Comparison of ENCODE assay signal across 15 cellular contexts in the genomic region with DNA sequence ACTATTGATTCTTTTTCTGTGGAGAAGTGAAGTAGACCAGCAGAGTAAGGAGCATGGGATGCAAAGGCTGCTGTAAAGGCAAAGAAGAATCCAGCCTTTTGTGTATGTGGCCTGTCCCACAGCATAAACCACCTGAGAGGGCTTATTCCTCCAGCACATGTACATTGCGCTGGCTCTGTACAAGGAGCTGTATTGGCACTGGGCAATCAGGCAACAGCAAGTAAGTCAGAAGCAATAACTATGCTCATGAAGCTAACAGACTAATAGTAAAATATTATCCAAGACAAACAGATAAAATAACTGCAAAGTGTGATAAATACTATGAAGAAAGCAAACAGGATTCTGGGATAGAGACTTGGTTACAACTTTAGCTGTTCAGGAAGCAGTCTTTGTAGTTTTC.
DNase-seq lines count a peak whose midpoint lies in the region; ATAC-seq, FAIRE-seq and TF ChIP-seq lines count a peak whose summit lies in the region.
"Had no signal": no experiment of that assay in that cellular context is flagged by ENCODE, and none has a peak within 500 bp of the region (broad histone marks: within the 10 kb centered on the region; RNA-seq: fewer than 3 reads in every experiment).

No MANE protein-coding gene starts in this region.

- no peaks in the 10 kb centered on the region for H3K79me2 ChIP-seq in PC-3 (ENCODE audit: low read length)

- intact Hi-C loops in PC-3 (cut with micrococcal nuclease) = loop anchor here (5.0 kb wide), 1 partner anchor 79 kb away; no protein-coding TSS in a partner anchor

- H3K4me3 ChIP-seq in PC-3 (ENCODE audit: low read length) (no peak overlapping the region), mucosa of rectum (ENCODE audit: low read length in 2 of 2) (no peak overlapping the region)

- peak; percentile 76 for FAIRE-seq in A204.1 (lab: Jason Lieb, UNC)

- H2AFZ ChIP-seq in PC-3 (ENCODE audit: low read length) = no peak overlapping the region

- BruUV-seq in PC-3 (replicated peaks; lab: Mats Ljungman, UMichigan) = no TSS peak

- H3K4me1 ChIP-seq in PC-3 (ENCODE audit: insufficient read depth, low read length) (peaks cover 29% of the 10 kb centered on the region), mucosa of rectum (ENCODE audit: control insufficient read depth in 2 of 2, insufficient read depth in 2 of 2, low read length in 2 of 2) (peaks cover 4 to 6% of the 10 kb centered on the region in 2 donors)

- no peaks in the 10 kb centered on the region for H4K20me1 ChIP-seq in PC-3 (ENCODE audit: low read length)

- H3K27ac ChIP-seq in PC-3 (ENCODE audit: low read length) = peak overlapping the region; percentile 100
- H3K27ac ChIP-seq in epithelial cell of prostate = peak overlapping the region; percentile 98
- H3K27ac ChIP-seq in mucosa of rectum (ENCODE audit: low read depth in 2 of 2, low read length in 2 of 2) = peak overlapping the region; percentile 72 to 74
- H3K27ac ChIP-seq: C4-2B, RWPE1 had no signal

- TF ChIP-seq CTCF in PC-3 (conservative IDR thresholded peaks at IDR 0.05; ENCODE audit: low read depth, low read length) = no peak

- H3K9me2 ChIP-seq in PC-3 (replicated peaks; ENCODE audit: low read length) = no peaks in the 10 kb centered on the region

- POLR2A ChIA-PET in PC-3 (lab: Charles Lee; ENCODE audit: unreplicated experiment) = no interaction called here

- H3K9me3 ChIP-seq in PC-3 (ENCODE audit: low read length) (no peaks in the 10 kb centered on the region), mucosa of rectum (ENCODE audit: control insufficient read depth in 2 of 2, low read length in 2 of 2) (no peaks in the 10 kb centered on the region)

- H3K9ac ChIP-seq in PC-3 (ENCODE audit: low read length) (peak overlapping the region; percentile 92), mucosa of rectum (ENCODE audit: low read depth in 1 of 2, low read length in 2 of 2) (peak overlapping the region in 1 of 2 donors; percentile 17)

- H3K36me3 ChIP-seq in PC-3 (ENCODE audit: low read depth, low read length) (no peaks in the 10 kb centered on the region), mucosa of rectum (ENCODE audit: control insufficient read depth in 2 of 2, insufficient read depth in 2 of 2, low read length in 2 of 2) (no peaks in the 10 kb centered on the region)

- DNase-seq in PC-3 = no peak
- DNase-seq in epithelial cell of prostate (ENCODE audit: low read depth, low spot score) = no peak
- no peak for DNase-seq in occipital lobe (lab: John Stamatoyannopoulos, UW)
- DNase-seq: 8988T, HCEC 1CT, NCI-H1436 treated with DMSO at 0.1 percent for 48 hours, NCI-H2227 treated with DMSO at 0.1 percent for 48 hours, NCI-H524 treated with DMSO at 0.1 percent for 48 hours had no signal

- CTCF ChIA-PET in PC-3 (lab: Charles Lee) = interaction anchor here (0.6 kb wide), 1 partner anchor 43 kb away, joined by 9 read pairs; no protein-coding TSS in a partner anchor

- ATAC-seq in PC-3 (no peak), HG02973 (IDR thresholded peaks at IDR 0.05; ENCODE audit: unreplicated experiment) (no peak), GM21717 (IDR thresholded peaks at IDR 0.05; ENCODE audit: unreplicated experiment) (no peak), HG02870 (IDR thresholded peaks at IDR 0.05; ENCODE audit: unreplicated experiment) (no peak)

- H3K4me2 ChIP-seq in PC-3 (ENCODE audit: low read length) = peak overlapping the region; percentile 82

- no peaks in the 10 kb centered on the region for H3K27me3 ChIP-seq in PC-3 (ENCODE audit: low read length)
- H3K27me3 ChIP-seq in mucosa of rectum (ENCODE audit: control insufficient read depth in 2 of 2, insufficient read depth in 2 of 2, low read length in 2 of 2) = no peaks in the 10 kb centered on the region

- peaks cover 11% of the 10 kb centered on the region for H3F3A ChIP-seq in PC-3 (ENCODE audit: low read length, unreplicated experiment)
